ENCODE assay signal across 16 cellular contexts in the genomic region with DNA sequence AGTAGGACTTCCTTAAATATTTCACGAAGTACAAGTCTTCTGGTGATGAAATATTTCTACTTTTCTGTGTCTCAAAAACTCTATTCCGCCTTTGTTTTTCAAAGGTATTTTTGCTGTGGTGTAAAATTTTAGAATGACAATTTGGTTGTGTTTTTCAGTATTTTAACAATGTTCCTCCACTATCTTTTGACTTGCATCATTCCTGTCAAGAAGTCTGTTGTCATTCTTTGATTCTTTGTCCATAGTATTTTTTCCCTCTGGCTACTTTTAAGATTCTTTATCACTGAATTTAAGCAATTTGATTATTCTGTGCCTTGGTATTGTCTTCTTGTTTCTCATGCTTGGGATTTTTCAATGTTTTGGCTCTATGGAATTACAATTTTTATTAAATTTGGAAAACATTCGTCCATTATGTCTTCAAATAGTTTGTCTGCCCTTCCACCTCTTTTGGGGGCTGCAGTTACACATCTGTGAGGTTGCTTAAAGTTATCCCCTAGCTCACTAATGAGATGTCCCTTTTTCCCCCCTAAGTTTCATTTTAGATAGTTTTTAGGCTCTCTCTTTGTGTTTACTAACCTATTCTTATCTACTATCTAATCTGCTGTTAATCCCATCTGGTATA.
"Had no signal": no experiment of that assay in that cellular context is flagged by ENCODE, and none has a peak within 500 bp of the region (broad histone marks: within the 10 kb centered on the region; RNA-seq: fewer than 3 reads in every experiment).

No MANE protein-coding gene starts in this region.

- H3K27ac ChIP-seq: ascending aorta, dorsolateral prefrontal cortex, right atrium auricular region, tibial artery, vagina, VCaP had no signal

- DNase-seq: activated CD4-positive, alpha-beta T cell treated with anti-CD3 and anti-CD28 coated beads for 48 hours; dorsolateral prefrontal cortex; hypothalamus; kidney glomerular epithelial cell; small intestine; SW 1271; tibial artery had no signal

- H3K27ac Mint-ChIP-seq: mesothelial cell of epicardium had no signal

- ATAC-seq: activated T-helper 17 cell treated with anti-CD3 and anti-CD28 coated beads, Interleukin-2, amount 50 U/mL, for 72 hours; esophagus mucosa had no signal

- H3K27me3 Mint-ChIP-seq: activated T-helper 17 cell treated with anti-CD3 and anti-CD28 coated beads, Interleukin-2, amount 50 U/mL, for 72 hours had no signal

- H3K4me3 ChIP-seq: ascending aorta, dorsolateral prefrontal cortex, right atrium auricular region, tibial artery, vagina had no signal

- H3K4me3 Mint-ChIP-seq: activated T-helper 17 cell treated with anti-CD3 and anti-CD28 coated beads, Interleukin-2, amount 50 U/mL, for 72 hours; mesothelial cell of epicardium had no signal

- H3K27me3 ChIP-seq: ascending aorta, dorsolateral prefrontal cortex, right atrium auricular region, tibial artery, vagina had no signal

- FAIRE-seq: bronchial epithelial cell, endometrium, small intestine had no signal
